In genomic region chr1:192488058-192488457, GRCh38 we compare ENCODE assay signal across 15 cellular contexts.
DNase-seq lines count a peak whose midpoint lies in the region; ATAC-seq, FAIRE-seq and TF ChIP-seq lines count a peak whose summit lies in the region.
"Had no signal": no experiment of that assay in that cellular context is flagged by ENCODE, and none has a peak within 500 bp of the region (broad histone marks: within the 10 kb centered on the region; RNA-seq: fewer than 3 reads in every experiment).

No MANE protein-coding gene starts in this region.

- ATAC-seq in IMR-90 (ENCODE audit: low read depth) (no peak), GM18519 (IDR thresholded peaks at IDR 0.05; ENCODE audit: low FRiP score, unreplicated experiment) (no peak), HG03196 (IDR thresholded peaks at IDR 0.05; ENCODE audit: unreplicated experiment) (no peak)

- H3K56ac ChIP-seq in IMR-90 (ENCODE audit: extremely low read depth, insufficient read depth, low read length) = no peak overlapping the region

- H3K27me3 Mint-ChIP-seq in CD14-positive monocyte (ENCODE audit: low read depth in 3 of 3) (no peaks in the 10 kb centered on the region), nephron (ENCODE audit: low read depth) (no peaks in the 10 kb centered on the region)
- H3K27me3 Mint-ChIP-seq: activated T-cell treated with anti-CD3 and anti-CD28 coated beads, Interleukin-2, amount 50 U/mL, for 24 hours; CD4-positive, alpha-beta T cell had no signal

- no peak for TF ChIP-seq POLR2A in IMR-90 (IDR thresholded peaks at IDR 0.05; ENCODE audit: low read depth, low read length)

- H3K36me3 Mint-ChIP-seq in CD14-positive monocyte = no peaks in the 10 kb centered on the region
- no peaks in the 10 kb centered on the region for H3K36me3 Mint-ChIP-seq in nephron (ENCODE audit: low read depth)

- POLR2A ChIA-PET in IMR-90 (lab: Charles Lee; ENCODE audit: unreplicated experiment) = no interaction called here

- H3K4me1 Mint-ChIP-seq in CD14-positive monocyte (no peaks in the 10 kb centered on the region), nephron (peaks cover 35% of the 10 kb centered on the region)

- no peak overlapping the region for H3K23ac ChIP-seq in IMR-90 (ENCODE audit: low read depth, low read length)

- no peak overlapping the region for H3K27ac ChIP-seq in IMR-90 (ENCODE audit: insufficient read depth, low read length)

- H3K4ac ChIP-seq in IMR-90 (ENCODE audit: low read depth, low read length) = no peak overlapping the region

- no peak overlapping the region for H2AK9ac ChIP-seq in IMR-90 (replicated peaks; ENCODE audit: low read depth, low read length, poor library complexity)

- H3K36me3 ChIP-seq in IMR-90 (ENCODE audit: control insufficient read depth, insufficient read depth, low read length) (no peaks in the 10 kb centered on the region), bronchial epithelial cell (ENCODE audit: control insufficient read depth, insufficient read depth, low read length) (no peaks in the 10 kb centered on the region)

- 0 out of 2 replicates have a peak overlapping the region, but pooled peaks have one; percentile 36 for H3K14ac ChIP-seq in IMR-90 (replicated peaks; ENCODE audit: low read depth, low read length)

- H3K4me3 ChIP-seq in IMR-90 (ENCODE audit: insufficient read depth, low read depth, low read length) (no peak overlapping the region), bronchial epithelial cell (ENCODE audit: low read depth, low read length) (no peak overlapping the region)

- in situ Hi-C loops in IMR-90 (cut with MboI; ENCODE audit: low sequenced_read_pairs) = loop anchor here (10.0 kb wide), 1 partner anchor 47 kb away; no protein-coding TSS in a partner anchor

- H3K4me2 ChIP-seq in IMR-90 (ENCODE audit: low read depth, low read length) = no peak overlapping the region

- H2BK5ac ChIP-seq in IMR-90 (ENCODE audit: low read depth, low read length, poor library complexity, severe bottlenecking) = no peak overlapping the region

- H4K91ac ChIP-seq in IMR-90 (ENCODE audit: insufficient read depth, low read depth, low read length) = no peak overlapping the region

- H2AK5ac ChIP-seq in IMR-90 (ENCODE audit: low read depth, low read length) = no peak overlapping the region

- peak overlapping the region; percentile 55; the same call in 1 of the 2 replicates for H2BK20ac ChIP-seq in IMR-90 (ENCODE audit: low read depth, low read length)

- H3K4me3 Mint-ChIP-seq in CD14-positive monocyte = no peak overlapping the region
- no peak overlapping the region for H3K4me3 Mint-ChIP-seq in nephron
- H3K4me3 Mint-ChIP-seq: activated T-cell treated with anti-CD3 and anti-CD28 coated beads, Interleukin-2, amount 50 U/mL, for 24 hours; CD4-positive, alpha-beta T cell had no signal

- H2BK120ac ChIP-seq in IMR-90 (ENCODE audit: low read depth, low read length) = 0 out of 2 replicates have a peak overlapping the region, but pooled peaks have one; percentile 34

- no peaks in the 10 kb centered on the region for H4K20me1 ChIP-seq in IMR-90 (ENCODE audit: insufficient read depth, low read length)

- no peak overlapping the region for H2BK15ac ChIP-seq in IMR-90 (ENCODE audit: low read depth, low read length)

- H3K27ac Mint-ChIP-seq in CD14-positive monocyte (no peak overlapping the region), nephron (no peak overlapping the region)
- H3K27ac Mint-ChIP-seq: activated T-cell treated with anti-CD3 and anti-CD28 coated beads, Interleukin-2, amount 50 U/mL, for 24 hours; CD4-positive, alpha-beta T cell had no signal

- DNase-seq in CD14-positive monocyte (ENCODE audit: low spot score) = no peak
- no peak for DNase-seq in IMR-90
- no peak for DNase-seq in bronchial epithelial cell (ENCODE audit: low read depth)
- DNase-seq in activated T-cell treated with anti-CD3 and anti-CD28 coated beads, Interleukin-2, amount 50 U/mL, for 1 hour = no peak
- DNase-seq in activated CD4-positive, alpha-beta T cell treated with anti-CD3 and anti-CD28 coated beads, Interleukin-2, amount 50 U/mL, for 1 hour = no peak
- DNase-seq: activated T-cell treated with anti-CD3 and anti-CD28 coated beads, Interleukin-2, amount 50 U/mL, for 24 hours; amygdala; CD4-positive, alpha-beta T cell; NCI-H2081; RPMI8226; stimulated activated CD4-positive, alpha-beta T cell treated with anti-CD3 and anti-CD28 coated beads, Interleukin-4, amount 100 ng/mL, for 1 hour; stimulated activated naive CD4-positive, alpha-beta T cell treated with Interleukin-2 at 50 U/mL for 16 hours had no signal

- no peak overlapping the region for H3K9ac ChIP-seq in IMR-90 (ENCODE audit: low read depth, low read length)

- no peaks in the 10 kb centered on the region for H3K9me3 ChIP-seq in IMR-90 (ENCODE audit: control insufficient read depth, insufficient read depth, low read length)

- dilution Hi-C loops in IMR-90 (cut with HindIII; ENCODE audit: low sequenced_read_pairs, unreplicated experiment) = loop anchor here (25.0 kb wide), 1 partner anchor 524 kb away; no protein-coding TSS in a partner anchor

- TF ChIP-seq CTCF in CD14-positive monocyte (IDR thresholded peaks at IDR 0.05) (peak; percentile 34), IMR-90 (conservative IDR thresholded peaks at IDR 0.05; ENCODE audit: low read depth, low read length) (0 out of 2 replicates have a peak, but pooled peaks have one; percentile 5), bronchial epithelial cell (IDR thresholded peaks at IDR 0.05; ENCODE audit: insufficient read depth, low read length, severe bottlenecking) (peak; percentile 7), nephron (IDR thresholded peaks at IDR 0.05; ENCODE audit: unreplicated experiment in 3 of 3) (peak in 2 of 3 experiments; percentile 12 to 15)

- intact Hi-C loops in CD14-positive monocyte (cut with micrococcal nuclease) (no loop called here), IMR-90 (cut with micrococcal nuclease) (loop anchor here (5.0 kb wide), 2 partner anchors 49 to 214 kb away; no protein-coding TSS in a partner anchor)

- FAIRE-seq in bronchial epithelial cell (lab: Jason Lieb, UNC) = no peak

- H2AFZ ChIP-seq in IMR-90 (replicated peaks; ENCODE audit: low read length, poor library complexity) = no peak overlapping the region

- no peak overlapping the region for H4K5ac ChIP-seq in IMR-90 (ENCODE audit: low read depth, low read length)

- no peaks in the 10 kb centered on the region for H3K27me3 ChIP-seq in IMR-90 (ENCODE audit: control insufficient read depth, insufficient read depth, low read length)
- no peaks in the 10 kb centered on the region for H3K27me3 ChIP-seq in bronchial epithelial cell (ENCODE audit: control insufficient read depth, insufficient read depth, low read length)

- H3K18ac ChIP-seq in IMR-90 (ENCODE audit: low read depth, low read length) = no peak overlapping the region

- no peak overlapping the region for H4K8ac ChIP-seq in IMR-90 (ENCODE audit: low read depth in 2 of 2, low read length in 2 of 2)

- BruUV-seq in IMR-90 (replicated peaks; lab: Mats Ljungman, UMichigan) = no TSS peak

- H3K79me1 ChIP-seq in IMR-90 (ENCODE audit: low read depth in 1 of 2, low read length in 2 of 2) = no peaks in the 10 kb centered on the region

- H3K9me3 Mint-ChIP-seq in CD14-positive monocyte (peaks cover 0 to 7% (median 3%) of the 10 kb centered on the region in 7 donors), nephron (peaks cover 8% of the 10 kb centered on the region)
- H3K9me3 Mint-ChIP-seq: activated T-cell treated with anti-CD3 and anti-CD28 coated beads, Interleukin-2, amount 50 U/mL, for 24 hours; CD4-positive, alpha-beta T cell had no signal

- no peak for TF ChIP-seq RAD21 in IMR-90 (IDR thresholded peaks at IDR 0.05; ENCODE audit: low read length)

- no peaks in the 10 kb centered on the region; the same call in 1 of the 2 replicates for H3K9me1 ChIP-seq in IMR-90 (ENCODE audit: insufficient read depth, low read length)

- CTCF ChIA-PET in IMR-90 (lab: Yijun Ruan, JAX) = no interaction called here

- 0 out of 2 replicates have a peak, but pooled peaks cover 2% of the 10 kb centered on the region for H3K4me1 ChIP-seq in IMR-90 (ENCODE audit: control insufficient read depth, insufficient read depth, low read length)

TF ChIP-seq in IMR-90, 13 proteins besides CTCF, POLR2A, EP300 and RAD21:
- TF ChIP-seq FOS (IDR thresholded peaks at IDR 0.05; ENCODE audit: low read depth, low read length) = no peak
- no peak for TF ChIP-seq NFE2L2 (IDR thresholded peaks at IDR 0.05; ENCODE audit: low read depth, low read length)
- TF ChIP-seq ELK1 (IDR thresholded peaks at IDR 0.05; ENCODE audit: borderline replicate concordance, low read depth, low read length) = no peak
- no peak for TF ChIP-seq RCOR1 (IDR thresholded peaks at IDR 0.05; ENCODE audit: insufficient replicate concordance, low read length)
- no peak for TF ChIP-seq MAFK (IDR thresholded peaks at IDR 0.05; ENCODE audit: low read depth, low read length)
- no peak for TF ChIP-seq BHLHE40 (IDR thresholded peaks at IDR 0.05; ENCODE audit: low read depth, low read length)
- TF ChIP-seq RFX5 (IDR thresholded peaks at IDR 0.05; ENCODE audit: low read depth, low read length) = no peak
- no peak for TF ChIP-seq SMC3 (IDR thresholded peaks at IDR 0.05; ENCODE audit: low read depth, low read length)
- TF ChIP-seq MXI1 (IDR thresholded peaks at IDR 0.05; ENCODE audit: borderline replicate concordance, low read depth, low read length) = no peak
- no peak for TF ChIP-seq CHD1 (IDR thresholded peaks at IDR 0.05; ENCODE audit: low read depth, low read length)
- TF ChIP-seq MAZ (IDR thresholded peaks at IDR 0.05; ENCODE audit: borderline replicate concordance, low read depth, low read length) = no peak
- no peak for TF ChIP-seq CEBPB (IDR thresholded peaks at IDR 0.05; ENCODE audit: low read depth, low read length)
